In genomic region chr7:147245274-147245673, GRCh38 we compare ENCODE assay signal across 8 cellular contexts.
DNase-seq lines count a peak whose midpoint lies in the region; ATAC-seq and TF ChIP-seq lines count a peak whose summit lies in the region.

No MANE protein-coding gene starts in this region.

- H3K4me2 ChIP-seq in OCI-LY3 (ENCODE audit: low read length), result no peak overlapping the region

- ATAC-seq in HG03159 (IDR thresholded peaks at IDR 0.05; ENCODE audit: unreplicated experiment) (peak; percentile 79), HG03139 (IDR thresholded peaks at IDR 0.05; ENCODE audit: unreplicated experiment) (no peak)
- peak; percentile 36 for ATAC-seq in naive thymus-derived CD4-positive, alpha-beta T cell

- H3K27ac Mint-ChIP-seq in endodermal cell, result no peak overlapping the region
- H3K27ac Mint-ChIP-seq in naive thymus-derived CD4-positive, alpha-beta T cell, result no peak overlapping the region
- H3K27ac Mint-ChIP-seq in activated T-helper 1 cell treated with anti-CD3 and anti-CD28 coated beads, Interleukin-12 subunit alpha, Interleukin-12 subunit beta, Interleukin-2, Interleukin-4 antibody, amounts not matched to agents 30 ng/mL and 10 ng/mL and 1 ng/mL, durations not matched to agents 14 hours and 24 hours and 36 hours, result no peak overlapping the region

- no peaks in the 10 kb centered on the region for H3K36me3 Mint-ChIP-seq in endodermal cell (ENCODE audit: low read depth)
- H3K36me3 Mint-ChIP-seq in naive thymus-derived CD4-positive, alpha-beta T cell, result no peaks in the 10 kb centered on the region
- H3K36me3 Mint-ChIP-seq in activated T-helper 1 cell treated with anti-CD3 and anti-CD28 coated beads, Interleukin-12 subunit alpha, Interleukin-12 subunit beta, Interleukin-2, Interleukin-4 antibody, amounts not matched to agents 30 ng/mL and 10 ng/mL and 1 ng/mL, durations not matched to agents 14 hours and 24 hours and 36 hours (ENCODE audit: low read depth), result no peaks in the 10 kb centered on the region

- H4K20me1 ChIP-seq in OCI-LY3 (ENCODE audit: insufficient read depth, low read length), result no peaks in the 10 kb centered on the region

- no peak overlapping the region for H2AFZ ChIP-seq in OCI-LY3 (ENCODE audit: low read depth, low read length)

- H3K4me3 Mint-ChIP-seq in endodermal cell, result no peak overlapping the region
- no peak overlapping the region for H3K4me3 Mint-ChIP-seq in naive thymus-derived CD4-positive, alpha-beta T cell
- no peak overlapping the region for H3K4me3 Mint-ChIP-seq in activated T-helper 1 cell treated with anti-CD3 and anti-CD28 coated beads, Interleukin-12 subunit alpha, Interleukin-12 subunit beta, Interleukin-2, Interleukin-4 antibody, amounts not matched to agents 30 ng/mL and 10 ng/mL and 1 ng/mL, durations not matched to agents 14 hours and 24 hours and 36 hours

- TF ChIP-seq CTCF in 22Rv1 (IDR thresholded peaks at IDR 0.05) (peak; percentile 96), OCI-LY3 (IDR thresholded peaks at IDR 0.05; ENCODE audit: low read depth, low read length) (peak; percentile 76), endodermal cell (conservative IDR thresholded peaks at IDR 0.05) (peak; percentile 88)

- H3K4me1 ChIP-seq in OCI-LY3 (ENCODE audit: low read length) (no peaks in the 10 kb centered on the region), endodermal cell (ENCODE audit: control insufficient read depth, insufficient read depth, low read length) (no peaks in the 10 kb centered on the region)
- H3K4me1 ChIP-seq in naive thymus-derived CD4-positive, alpha-beta T cell (ENCODE audit: control insufficient read depth in 2 of 2, insufficient read depth in 2 of 2, low read length in 2 of 2), result no peaks in the 10 kb centered on the region

- no peaks in the 10 kb centered on the region for H3K27me3 Mint-ChIP-seq in endodermal cell (ENCODE audit: insufficient read depth)
- no peaks in the 10 kb centered on the region for H3K27me3 Mint-ChIP-seq in naive thymus-derived CD4-positive, alpha-beta T cell
- H3K27me3 Mint-ChIP-seq in activated T-helper 1 cell treated with anti-CD3 and anti-CD28 coated beads, Interleukin-12 subunit alpha, Interleukin-12 subunit beta, Interleukin-2, Interleukin-4 antibody, amounts not matched to agents 30 ng/mL and 10 ng/mL and 1 ng/mL, durations not matched to agents 14 hours and 24 hours and 36 hours (ENCODE audit: insufficient read depth), result no peaks in the 10 kb centered on the region

- POLR2A ChIA-PET in naive thymus-derived CD4-positive, alpha-beta T cell (lab: Charles Lee), result no interaction called here

- H3K4me3 ChIP-seq in OCI-LY3 (ENCODE audit: low read length) (no peak overlapping the region), endodermal cell (ENCODE audit: low read length) (no peak overlapping the region)
- H3K4me3 ChIP-seq in naive thymus-derived CD4-positive, alpha-beta T cell (ENCODE audit: low read length), result no peak overlapping the region

- H3K9me3 Mint-ChIP-seq in endodermal cell, result no peaks in the 10 kb centered on the region
- peaks cover 0 to 8% (median 0%) of the 10 kb centered on the region in 11 donors for H3K9me3 Mint-ChIP-seq in naive thymus-derived CD4-positive, alpha-beta T cell
- H3K9me3 Mint-ChIP-seq in activated T-helper 1 cell treated with anti-CD3 and anti-CD28 coated beads, Interleukin-12 subunit alpha, Interleukin-12 subunit beta, Interleukin-2, Interleukin-4 antibody, amounts not matched to agents 30 ng/mL and 10 ng/mL and 1 ng/mL, durations not matched to agents 14 hours and 24 hours and 36 hours, result no peaks in the 10 kb centered on the region

- no peaks in the 10 kb centered on the region for H3K79me2 ChIP-seq in OCI-LY3 (ENCODE audit: low read length)

- no peak overlapping the region for H3K27ac ChIP-seq in 22Rv1
- no peak overlapping the region for H3K27ac ChIP-seq in OCI-LY3 (ENCODE audit: low read length)
- H3K27ac ChIP-seq in endodermal cell (ENCODE audit: low read depth, low read length), result no peak overlapping the region
- no peak overlapping the region for H3K27ac ChIP-seq in naive thymus-derived CD4-positive, alpha-beta T cell (ENCODE audit: low read depth, low read length)

- WGBS in endodermal cell (ENCODE audit: insufficient coverage in 1 of 2, insufficient read length in 1 of 2), 2 experiments, result 57 to 58% methylated on average over 5 to 8 of the region's 8 CpGs

- H3K4me1 Mint-ChIP-seq in endodermal cell, result no peaks in the 10 kb centered on the region
- H3K4me1 Mint-ChIP-seq in naive thymus-derived CD4-positive, alpha-beta T cell, result no peaks in the 10 kb centered on the region
- no peaks in the 10 kb centered on the region for H3K4me1 Mint-ChIP-seq in activated T-helper 1 cell treated with anti-CD3 and anti-CD28 coated beads, Interleukin-12 subunit alpha, Interleukin-12 subunit beta, Interleukin-2, Interleukin-4 antibody, amounts not matched to agents 30 ng/mL and 10 ng/mL and 1 ng/mL, durations not matched to agents 14 hours and 24 hours and 36 hours (ENCODE audit: low read depth)

- no peaks in the 10 kb centered on the region for H3K27me3 ChIP-seq in OCI-LY3 (ENCODE audit: low read depth, low read length)
- H3K27me3 ChIP-seq in endodermal cell (ENCODE audit: control insufficient read depth, insufficient read depth, low read length, poor library complexity, severe bottlenecking), result no peaks in the 10 kb centered on the region
- H3K27me3 ChIP-seq in naive thymus-derived CD4-positive, alpha-beta T cell (ENCODE audit: control insufficient read depth in 2 of 2, insufficient read depth in 2 of 2, low read length in 2 of 2), result no peaks in the 10 kb centered on the region

- DNase-seq in EL (peak; percentile 42), endodermal cell (peak; percentile 81)
- no peak for DNase-seq in naive thymus-derived CD4-positive, alpha-beta T cell
- DNase-seq in activated T-helper 1 cell treated with anti-CD3 and anti-CD28 coated beads, Interleukin-12 subunit alpha, Interleukin-12 subunit beta, Interleukin-2, Interleukin-4 antibody, amounts not matched to agents 30 ng/mL and 10 ng/mL and 1 ng/mL, durations not matched to agents 14 hours and 24 hours and 36 hours (ENCODE audit: low spot score), result no peak

- intact Hi-C loops in naive thymus-derived CD4-positive, alpha-beta T cell (cut with micrococcal nuclease), result loop anchor here (5.0 to 10.0 kb wide), 4 partner anchors 837 to 1017 kb away; no protein-coding TSS in a partner anchor
- intact Hi-C loops in activated T-helper 1 cell treated with anti-CD3 and anti-CD28 coated beads, Interleukin-12 subunit alpha, Interleukin-12 subunit beta, Interleukin-2, Interleukin-4 antibody, amounts not matched to agents 30 ng/mL and 10 ng/mL and 1 ng/mL, durations not matched to agents 14 hours and 24 hours and 36 hours (cut with micrococcal nuclease), result loop anchor here (2.0 to 5.0 kb wide), 3 partner anchors 16 to 898 kb away; no protein-coding TSS in a partner anchor

- CTCF ChIA-PET in naive thymus-derived CD4-positive, alpha-beta T cell (lab: Charles Lee), result no interaction called here

- no peaks in the 10 kb centered on the region for H3K36me3 ChIP-seq in OCI-LY3 (replicated peaks; ENCODE audit: low read depth, low read length)
- no peaks in the 10 kb centered on the region for H3K36me3 ChIP-seq in endodermal cell (ENCODE audit: control insufficient read depth, insufficient read depth, low read length)
- H3K36me3 ChIP-seq in naive thymus-derived CD4-positive, alpha-beta T cell (ENCODE audit: control insufficient read depth in 2 of 3, insufficient read depth in 3 of 3, low read length in 3 of 3), result no peaks in the 10 kb centered on the region

- no peaks in the 10 kb centered on the region for H3K9me3 ChIP-seq in OCI-LY3 (ENCODE audit: insufficient read depth, low read length)
- H3K9me3 ChIP-seq in endodermal cell (ENCODE audit: control insufficient read depth, low read length), result no peaks in the 10 kb centered on the region
- no peaks in the 10 kb centered on the region for H3K9me3 ChIP-seq in naive thymus-derived CD4-positive, alpha-beta T cell (ENCODE audit: control insufficient read depth in 2 of 3, low read length in 3 of 3)

- H3K9ac ChIP-seq in OCI-LY3 (ENCODE audit: low read length), result no peak overlapping the region
- no peak overlapping the region for H3K9ac ChIP-seq in endodermal cell (ENCODE audit: extremely low read depth, low read length, poor library complexity, severe bottlenecking)

Comparison
In these comparisons a context has a peak if more than half of its experiments do, and no peak if none do; other contexts are left out.
1. DNase-seq: peak in EL (single experiment) and endodermal cell (single experiment); none in naive thymus-derived CD4-positive, alpha-beta T cell (0 of 9) and activated T-helper 1 cell treated with anti-CD3 and anti-CD28 coated beads, Interleukin-12 subunit alpha, Interleukin-12 subunit beta, Interleukin-2, Interleukin-4 antibody, amounts not matched to agents 30 ng/mL and 10 ng/mL and 1 ng/mL, durations not matched to agents 14 hours and 24 hours and 36 hours (single experiment).
2. Peak in every context shown above with its lines, with median percentiles within 50 percentile points of each other: CTCF ChIP-seq.